8 cellular contexts compared by ENCODE assay signal in the genomic region with DNA sequence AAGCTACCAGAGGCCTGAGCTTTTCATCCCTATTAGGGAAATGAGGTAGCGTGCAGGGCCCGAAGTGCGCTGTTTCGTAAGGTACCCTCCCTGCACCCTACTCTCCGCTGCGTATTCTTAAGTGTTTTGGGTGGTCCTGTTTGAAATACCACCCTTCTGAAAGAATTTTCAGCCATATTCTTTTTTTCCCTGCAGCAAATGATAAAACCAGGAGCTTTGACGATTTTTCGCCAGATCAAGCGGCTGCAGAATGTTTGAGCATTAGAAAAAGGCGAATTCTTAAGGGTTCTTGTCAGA. TPM values are rescaled to one million over a fixed set of nuclear protein-coding genes. Genes with fewer than 3 reads are reported as not detected.
DNase-seq lines count a peak whose midpoint lies in the region; ATAC-seq lines count a peak whose summit lies in the region.

No MANE protein-coding gene starts in this region.

- H3K27ac ChIP-seq in BLaER1 (peak overlapping the region; percentile 98), HUES64 (ENCODE audit: low read depth, low read length) (no peak overlapping the region), iPS DF 6.9 (ENCODE audit: low read length) (no peak overlapping the region)

- peaks cover 55% of the 10 kb centered on the region for H4K20me1 ChIP-seq in BLaER1

- H3K36me3 Mint-ChIP-seq in activated naive CD8-positive, alpha-beta T cell treated with anti-CD3 and anti-CD28 coated beads, Interleukin-2, amount 50 U/mL, for 24 hours (ENCODE audit: low read depth) = peaks cover 15% of the 10 kb centered on the region
- peaks cover 12% of the 10 kb centered on the region for H3K36me3 Mint-ChIP-seq in stimulated activated memory B cell treated with anti-CD40 and anti-IgM and Interleukin-4, amounts not matched to agents 10 μg/mL and 1 μg/mL and 100 μg/mL, for 72 hours

- peaks cover 54% of the 10 kb centered on the region for H3K4me1 Mint-ChIP-seq in activated naive CD8-positive, alpha-beta T cell treated with anti-CD3 and anti-CD28 coated beads, Interleukin-2, amount 50 U/mL, for 24 hours
- peaks cover 61% of the 10 kb centered on the region for H3K4me1 Mint-ChIP-seq in stimulated activated memory B cell treated with anti-CD40 and anti-IgM and Interleukin-4, amounts not matched to agents 10 μg/mL and 1 μg/mL and 100 μg/mL, for 72 hours

- H3K9me3 ChIP-seq in BLaER1 (no peaks in the 10 kb centered on the region), HUES64 (ENCODE audit: insufficient read depth, low read depth, low read length) (no peaks in the 10 kb centered on the region), iPS DF 6.9 (ENCODE audit: control insufficient read depth, insufficient read depth, low read length) (no peaks in the 10 kb centered on the region)

- H3K27me3 Mint-ChIP-seq in activated naive CD8-positive, alpha-beta T cell treated with anti-CD3 and anti-CD28 coated beads, Interleukin-2, amount 50 U/mL, for 24 hours = no peaks in the 10 kb centered on the region
- H3K27me3 Mint-ChIP-seq in stimulated activated memory B cell treated with anti-CD40 and anti-IgM and Interleukin-4, amounts not matched to agents 10 μg/mL and 1 μg/mL and 100 μg/mL, for 72 hours = no peaks in the 10 kb centered on the region

- ATAC-seq in activated naive CD8-positive, alpha-beta T cell treated with anti-CD3 and anti-CD28 coated beads, Interleukin-2, amount 50 U/mL, for 24 hours = no peak
- ATAC-seq in stimulated activated memory B cell treated with anti-CD40 and anti-IgM and Interleukin-4, amounts not matched to agents 10 μg/mL and 1 μg/mL and 100 μg/mL, for 72 hours = no peak

- no peak for DNase-seq in activated naive CD8-positive, alpha-beta T cell treated with anti-CD3 and anti-CD28 coated beads, Interleukin-2, amount 50 U/mL, for 24 hours
- DNase-seq in iPS DF 6.9 (ENCODE audit: low read depth, low spot score) (no peak), kidney tubule cell (ENCODE audit: low spot score) (no peak), middle frontal gyrus (ENCODE audit: extremely low spot score, low spot score) (no peak), DMS114 treated with DMSO at 0.1 percent for 48 hours (lab: John Stamatoyannopoulos, UW; ENCODE audit: unreplicated experiment) (no peak)

- H3K36me3 ChIP-seq in BLaER1 (peaks cover 15% of the 10 kb centered on the region; the same call in 1 of the 2 replicates), HUES64 (ENCODE audit: insufficient read depth, low read length) (peaks cover 3% of the 10 kb centered on the region), iPS DF 6.9 (ENCODE audit: control insufficient read depth, insufficient read depth, low read length) (no peaks in the 10 kb centered on the region)

- peak overlapping the region; percentile 98 for H3K4me3 Mint-ChIP-seq in activated naive CD8-positive, alpha-beta T cell treated with anti-CD3 and anti-CD28 coated beads, Interleukin-2, amount 50 U/mL, for 24 hours
- H3K4me3 Mint-ChIP-seq in stimulated activated memory B cell treated with anti-CD40 and anti-IgM and Interleukin-4, amounts not matched to agents 10 μg/mL and 1 μg/mL and 100 μg/mL, for 72 hours = peak overlapping the region; percentile 96

- WGBS in HUES64 = under 1% methylated on average over 10 of the region's 10 CpGs
- no CpG with 5 or more reads among the region's 10 CpGs for WGBS in iPS DF 6.9 (ENCODE audit: insufficient coverage, insufficient read length)

- peak overlapping the region; percentile 99 for H3K4me3 ChIP-seq in BLaER1
- H3K4me3 ChIP-seq in HUES64 (ENCODE audit: low read length) = peak overlapping the region; percentile 100
- H3K4me3 ChIP-seq in iPS DF 6.9 (ENCODE audit: low read length) = peak overlapping the region; percentile 73; the same call in 1 of the 2 replicates

- peaks cover 45% of the 10 kb centered on the region for H3K4me1 ChIP-seq in BLaER1
- H3K4me1 ChIP-seq in HUES64 (ENCODE audit: insufficient read depth, low read length) = peaks cover 24% of the 10 kb centered on the region
- H3K4me1 ChIP-seq in iPS DF 6.9 (ENCODE audit: control insufficient read depth, insufficient read depth, low read length) = no peaks in the 10 kb centered on the region

- peak overlapping the region; percentile 96 for H3K4me2 ChIP-seq in BLaER1

- H3K27me3 ChIP-seq in BLaER1 = no peaks in the 10 kb centered on the region
- no peaks in the 10 kb centered on the region for H3K27me3 ChIP-seq in HUES64 (ENCODE audit: insufficient read depth, low read length)
- no peaks in the 10 kb centered on the region for H3K27me3 ChIP-seq in iPS DF 6.9 (ENCODE audit: control insufficient read depth, insufficient read depth, low read length)

- peak overlapping the region; percentile 93 for H3K27ac Mint-ChIP-seq in activated naive CD8-positive, alpha-beta T cell treated with anti-CD3 and anti-CD28 coated beads, Interleukin-2, amount 50 U/mL, for 24 hours
- peak overlapping the region; percentile 95 for H3K27ac Mint-ChIP-seq in stimulated activated memory B cell treated with anti-CD40 and anti-IgM and Interleukin-4, amounts not matched to agents 10 μg/mL and 1 μg/mL and 100 μg/mL, for 72 hours

- peak overlapping the region; percentile 98 for H3K9ac ChIP-seq in BLaER1
- H3K9ac ChIP-seq in HUES64 (ENCODE audit: low read depth, low read length) = peak overlapping the region; percentile 97

- no peaks in the 10 kb centered on the region for H3K9me3 Mint-ChIP-seq in activated naive CD8-positive, alpha-beta T cell treated with anti-CD3 and anti-CD28 coated beads, Interleukin-2, amount 50 U/mL, for 24 hours
- no peaks in the 10 kb centered on the region for H3K9me3 Mint-ChIP-seq in stimulated activated memory B cell treated with anti-CD40 and anti-IgM and Interleukin-4, amounts not matched to agents 10 μg/mL and 1 μg/mL and 100 μg/mL, for 72 hours

RNA-seq across cellular contexts. Expression of a gene that starts 1.2 kb away (rescaled TPM):
- 11.9 TPM for polyA plus RNA-seq in HUES64 (2013, experiment 1 of 2)
- polyA plus RNA-seq in HUES64 (2013, experiment 2 of 2) = 14.3 TPM
